1 cellular context compared by ENCODE assay signal in genomic region chrX:55160685-55161552, GRCh38.
TF ChIP-seq lines count a peak whose summit lies in the region.

No MANE protein-coding gene starts in this region.

TF ChIP-seq in K562, 482 proteins besides CTCF, POLR2A, EP300 and RAD21 (continued from another document and continues in another):
- TF ChIP-seq CUX1 (CRISPR knock-in tag; IDR thresholded peaks at IDR 0.05) (no peak), ZBTB43 (CRISPR knock-in tag; IDR thresholded peaks at IDR 0.05) (no peak), HLTF (IDR thresholded peaks at IDR 0.05) (no peak), SRSF7 (optimal IDR thresholded peaks at IDR 0.05; ENCODE audit: low read depth, low read length) (no peak), PHF21A (IDR thresholded peaks at IDR 0.05; ENCODE audit: borderline replicate concordance, low read depth) (no peak), GABPB2 (CRISPR knock-in tag; conservative IDR thresholded peaks at IDR 0.05) (no peak), CEBPZ (IDR thresholded peaks at IDR 0.05; ENCODE audit: borderline replicate concordance, low read depth, low read length) (no peak), FOXP4 (CRISPR knock-in tag; IDR thresholded peaks at IDR 0.05; ENCODE audit: borderline replicate concordance) (no peak), TRIM28 (IDR thresholded peaks at IDR 0.05) (no peak), FOXJ3 (CRISPR knock-in tag; IDR thresholded peaks at IDR 0.05) (no peak), HES1 (IDR thresholded peaks at IDR 0.05; ENCODE audit: low read depth) (no peak), SMAD2 (IDR thresholded peaks at IDR 0.05; ENCODE audit: low read depth, low read length) (no peak), TCF3 (CRISPR knock-in tag; IDR thresholded peaks at IDR 0.05) (no peak), POLR2H (tag; IDR thresholded peaks at IDR 0.05; ENCODE audit: low read depth) (no peak; the same call in 1 of the 2 replicates), KAT7 (CRISPR knock-in tag; IDR thresholded peaks at IDR 0.05; ENCODE audit: borderline replicate concordance) (no peak), LEF1 (IDR thresholded peaks at IDR 0.05) (no peak), MAX (CRISPR knock-in tag; IDR thresholded peaks at IDR 0.05) (peak; percentile 53; the same call in 1 of the 2 replicates), ZNF431 (CRISPR knock-in tag; IDR thresholded peaks at IDR 0.05) (no peak), CBFA2T2 (conservative IDR thresholded peaks at IDR 0.05) (no peak), TCFL5 (CRISPR knock-in tag; conservative IDR thresholded peaks at IDR 0.05) (no peak), NRF1 (conservative IDR thresholded peaks at IDR 0.05 in 1 of 2, IDR thresholded peaks at IDR 0.05 in 1 of 2) (peak; percentile 93 to 94), NFATC3 (IDR thresholded peaks at IDR 0.05) (no peak), ZEB2 (IDR thresholded peaks at IDR 0.05) (no peak), SRSF3 (IDR thresholded peaks at IDR 0.05; ENCODE audit: insufficient read depth, low read length) (no peak), MEF2D (tag; conservative IDR thresholded peaks at IDR 0.05; ENCODE audit: low read depth) (no peak), PATZ1 (CRISPR knock-in tag; IDR thresholded peaks at IDR 0.05; ENCODE audit: borderline replicate concordance) (no peak), ZNF639 (CRISPR knock-in tag; conservative IDR thresholded peaks at IDR 0.05 in 1 of 2, IDR thresholded peaks at IDR 0.05 in 1 of 2) (peak in 1 of 2 experiments; percentile 58; a peak in 1 of 4 replicates), RUNX1 (IDR thresholded peaks at IDR 0.05; ENCODE audit: low read depth) (no peak), RBBP5 (IDR thresholded peaks at IDR 0.05; ENCODE audit: borderline replicate concordance, insufficient read depth, low read length, poor library complexity, severe bottlenecking) (peak; percentile 61), NR1H2 (CRISPR knock-in tag; IDR thresholded peaks at IDR 0.05) (no peak), FIP1L1 (IDR thresholded peaks at IDR 0.05; ENCODE audit: low read depth, low read length, poor library complexity, severe bottlenecking) (no peak), GMEB1 (CRISPR knock-in tag; IDR thresholded peaks at IDR 0.05) (no peak), RHOXF2B (CRISPR knock-in tag; conservative IDR thresholded peaks at IDR 0.05) (no peak), RBM25 (IDR thresholded peaks at IDR 0.05; ENCODE audit: low read depth, low read length, severe bottlenecking) (no peak), TRIM25 (IDR thresholded peaks at IDR 0.05; ENCODE audit: borderline replicate concordance) (no peak), ZNF668 (CRISPR knock-in tag; IDR thresholded peaks at IDR 0.05) (no peak), ZNF197 (CRISPR knock-in tag; IDR thresholded peaks at IDR 0.05; ENCODE audit: low read depth) (no peak), LARP7 (IDR thresholded peaks at IDR 0.05) (no peak)
